ENCODE assay signal across 1 cellular context in genomic region chr1:113943028-113943811, GRCh38.
A peak's percentile ranks its signal among the peaks of the same experiment; 100 is the strongest.
TF ChIP-seq lines count a peak whose summit lies in the region.

No MANE protein-coding gene starts in this region.

TF ChIP-seq in IMR-90, 13 proteins besides CTCF, POLR2A, EP300 and RAD21:
- no peak for TF ChIP-seq BHLHE40 (IDR thresholded peaks at IDR 0.05; ENCODE audit: low read depth, low read length)
- TF ChIP-seq CEBPB (IDR thresholded peaks at IDR 0.05; ENCODE audit: low read depth, low read length), result peak; percentile 71
- TF ChIP-seq NFE2L2 (IDR thresholded peaks at IDR 0.05; ENCODE audit: low read depth, low read length), result no peak
